16 cellular contexts compared by ENCODE assay signal in genomic region chr2:11839916-11840315, GRCh38.
"Had no signal": no experiment of that assay in that cellular context is flagged by ENCODE, and none has a peak within 500 bp of the region (broad histone marks: within the 10 kb centered on the region; RNA-seq: fewer than 3 reads in every experiment).

No MANE protein-coding gene starts in this region.

- H3K36me3 ChIP-seq: neutrophil had no signal

- H2AFZ ChIP-seq: hepatocyte had no signal

- H3K4me3 Mint-ChIP-seq: naive thymus-derived CD8-positive, alpha-beta T cell; stimulated activated naive CD8-positive, alpha-beta T cell treated with anti-CD3 and anti-CD28 coated beads, Interleukin-15, Interleukin-2, amounts not matched to agents 100 ng/mL and 50 ng/mL, for 24 hours had no signal

- H3K4me3 ChIP-seq: hepatocyte, mucosa of descending colon, testis had no signal

- H3K27me3 ChIP-seq: hepatocyte, testis had no signal

- H3K79me2 ChIP-seq: hepatocyte had no signal

- DNase-seq: activated CD4-positive, alpha-beta T cell treated with anti-CD3 and anti-CD28 coated beads, Interleukin-2, amount 50 U/mL, for 1 hour; activated naive CD4-positive, alpha-beta T cell; activated T-cell treated with anti-CD3 and anti-CD28 coated beads for 4 hours; aorta; caudate nucleus; mammary epithelial cell; mucosa of descending colon; naive thymus-derived CD8-positive, alpha-beta T cell; retina; T-helper 9 cell; testis had no signal

- H3K4me1 ChIP-seq: testis had no signal

- H3K27ac Mint-ChIP-seq: naive thymus-derived CD8-positive, alpha-beta T cell; stimulated activated naive CD8-positive, alpha-beta T cell treated with anti-CD3 and anti-CD28 coated beads, Interleukin-15, Interleukin-2, amounts not matched to agents 100 ng/mL and 50 ng/mL, for 24 hours had no signal

- H3K27ac ChIP-seq: hepatocyte, neutrophil, testis had no signal

- ATAC-seq: activated CD4-positive, CD25-positive, alpha-beta regulatory T cell treated with anti-CD3 and anti-CD28 coated beads, Interleukin-2, amount 50 U/mL, for 24 hours; left lobe of liver; mucosa of descending colon; naive thymus-derived CD8-positive, alpha-beta T cell had no signal

- H3K4me2 ChIP-seq: hepatocyte had no signal

- H3K9me3 ChIP-seq: mucosa of descending colon, neutrophil, testis had no signal

- H3K27me3 Mint-ChIP-seq: naive thymus-derived CD8-positive, alpha-beta T cell had no signal
